Comparison of ENCODE assay signal across 8 cellular contexts in genomic region chr19:45406957-45407375, GRCh38. TPM values are rescaled to one million over a fixed set of nuclear protein-coding genes. Genes with fewer than 3 reads are reported as not detected.
DNase-seq lines count a peak whose midpoint lies in the region; ATAC-seq and TF ChIP-seq lines count a peak whose summit lies in the region.

No MANE protein-coding gene starts in this region.

- peak overlapping the region; percentile 55 to 99 (median 72) for H3K4me3 ChIP-seq in heart right ventricle
- peak overlapping the region; percentile 61 for H3K4me3 ChIP-seq in lower leg skin (ENCODE audit: low read depth, poor library complexity, severe bottlenecking)

- H3K9me3 ChIP-seq in heart right ventricle, result no peaks in the 10 kb centered on the region

- peaks cover 0 to 24% (median 0%) of the 10 kb centered on the region in 9 donors for H3K36me3 ChIP-seq in heart right ventricle

- TF ChIP-seq CTCF in heart right ventricle (IDR thresholded peaks at IDR 0.05) (no peak), lower leg skin (IDR thresholded peaks at IDR 0.05) (no peak), type B pancreatic cell (conservative IDR thresholded peaks at IDR 0.05) (no peak)

- peaks cover 48% of the 10 kb centered on the region for H3K4me1 Mint-ChIP-seq in activated naive CD8-positive, alpha-beta T cell treated with anti-CD3 and anti-CD28 coated beads, Interleukin-2, amount 50 U/mL, for 24 hours
- H3K4me1 Mint-ChIP-seq in type B pancreatic cell (ENCODE audit: unreplicated experiment), result peaks cover 35% of the 10 kb centered on the region

- H3K4me1 ChIP-seq in heart right ventricle, result peaks cover 7 to 54% (median 41%) of the 10 kb centered on the region in 9 donors

- peaks cover 0 to 31% (median 0%) of the 10 kb centered on the region in 7 donors for H3K27me3 ChIP-seq in heart right ventricle

- H3K36me3 Mint-ChIP-seq in activated naive CD8-positive, alpha-beta T cell treated with anti-CD3 and anti-CD28 coated beads, Interleukin-2, amount 50 U/mL, for 24 hours (ENCODE audit: low read depth), result peaks cover 25% of the 10 kb centered on the region
- H3K36me3 Mint-ChIP-seq in type B pancreatic cell, result peaks cover 3% of the 10 kb centered on the region

- peaks cover 29% of the 10 kb centered on the region for H3K27me3 Mint-ChIP-seq in activated naive CD8-positive, alpha-beta T cell treated with anti-CD3 and anti-CD28 coated beads, Interleukin-2, amount 50 U/mL, for 24 hours
- H3K27me3 Mint-ChIP-seq in type B pancreatic cell, result peaks cover 35% of the 10 kb centered on the region

- H3K27ac ChIP-seq in heart right ventricle, result peak overlapping the region in 6 of 10 donors; percentile 91 to 97 (median 95)

- ATAC-seq in heart right ventricle, result no peak
- no peak for ATAC-seq in left cardiac atrium
- no peak for ATAC-seq in activated naive CD8-positive, alpha-beta T cell treated with anti-CD3 and anti-CD28 coated beads, Interleukin-2, amount 50 U/mL, for 24 hours
- no peak for ATAC-seq in HG03196 (IDR thresholded peaks at IDR 0.05; ENCODE audit: unreplicated experiment)

- intact Hi-C loops in heart right ventricle (cut with DNase I), result loop anchor here in 2 of 10 donors (1.0 to 2.0 kb wide), 2 partner anchors 16 kb away; partner anchors contain the start of gene ERCC1 (in 2 of the 2)
- intact Hi-C loops in left cardiac atrium (cut with DNase I), result no loop called here
- intact Hi-C loops in lower leg skin (cut with DNase I; ENCODE audit: low total_unique reads), result no loop called here

- DNase-seq in heart right ventricle, result no peak
- DNase-seq in left cardiac atrium, result no peak
- DNase-seq in activated naive CD8-positive, alpha-beta T cell treated with anti-CD3 and anti-CD28 coated beads, Interleukin-2, amount 50 U/mL, for 24 hours, result no peak
- DNase-seq in lower leg skin (ENCODE audit: low spot score in 2 of 2), result no peak
- DNase-seq in type B pancreatic cell (ENCODE audit: extremely low spot score, unreplicated experiment), result no peak
- no peak for DNase-seq in NCI-H2171 treated with DMSO at 0.1 percent for 48 hours (lab: John Stamatoyannopoulos, UW)
- no peak for DNase-seq in NCI-H2107 (lab: John Stamatoyannopoulos, UW)

- H3K4me3 Mint-ChIP-seq in activated naive CD8-positive, alpha-beta T cell treated with anti-CD3 and anti-CD28 coated beads, Interleukin-2, amount 50 U/mL, for 24 hours, result peak overlapping the region; percentile 98
- H3K4me3 Mint-ChIP-seq in type B pancreatic cell, result peak overlapping the region; percentile 96

- no peaks in the 10 kb centered on the region for H3K9me3 Mint-ChIP-seq in activated naive CD8-positive, alpha-beta T cell treated with anti-CD3 and anti-CD28 coated beads, Interleukin-2, amount 50 U/mL, for 24 hours
- no peaks in the 10 kb centered on the region for H3K9me3 Mint-ChIP-seq in type B pancreatic cell

- no peak for TF ChIP-seq POLR2A in lower leg skin (IDR thresholded peaks at IDR 0.05)

- peak overlapping the region; percentile 91 for H3K27ac Mint-ChIP-seq in activated naive CD8-positive, alpha-beta T cell treated with anti-CD3 and anti-CD28 coated beads, Interleukin-2, amount 50 U/mL, for 24 hours
- H3K27ac Mint-ChIP-seq in type B pancreatic cell, result peak overlapping the region; percentile 98

- 1 to 2% methylated on average over 16 of the region's 16 CpGs for WGBS in heart right ventricle, 2 donors
- WGBS in lower leg skin, 2 donors, result 0 to 1% methylated on average over 14 to 16 of the region's 16 CpGs

RNA-seq across cellular contexts. Expression of gene POLR1G, which starts 0.5 kb away (rescaled TPM):
- total RNA-seq in heart right ventricle (1 to 10 TPM; 4.1 to 9.8 (median 5.6) TPM), left cardiac atrium (1 to 10 TPM; 4.6 to 5.5 TPM), lower leg skin (1 to 10 TPM; 4.0 to 8.1 (median 5.6) TPM), type B pancreatic cell (ENCODE audit: low replicate concordance) (7.2 and 9.5 TPM in 2 replicates)
- 1 to 10 TPM; 5.1 to 8.2 TPM for polyA plus RNA-seq in heart right ventricle

RNA-seq across cellular contexts. Expression of gene PPP1R13L, which starts 2.1 kb away (rescaled TPM):
- total RNA-seq in heart right ventricle (100 to 1,000 TPM; 134 to 204 (median 166) TPM), left cardiac atrium (100 to 1,000 TPM; 123 to 143 TPM), lower leg skin (100 to 1,000 TPM; 257 to 851 (median 501) TPM), type B pancreatic cell (ENCODE audit: low replicate concordance) (38.6 and 110 TPM in 2 replicates)
- polyA plus RNA-seq in heart right ventricle, result 100 to 1,000 TPM in 1 of 2 donors, 10 to 100 TPM in 1; 85.2 to 265 TPM

RNA-seq across cellular contexts. Expression of gene ERCC1, which starts 16.8 kb away (rescaled TPM):
- total RNA-seq in heart right ventricle, result 100 to 1,000 TPM; 113 to 194 (median 136) TPM
- 100 to 1,000 TPM; 147 to 183 TPM for polyA plus RNA-seq in heart right ventricle
- total RNA-seq in left cardiac atrium, result 100 to 1,000 TPM; 105 to 140 TPM
- total RNA-seq in lower leg skin, result 100 to 1,000 TPM in 1 of 4 donors, 10 to 100 TPM in 3; 57.7 to 111 (median 76.5) TPM
- 57.3 and 71.8 TPM in 2 replicates for total RNA-seq in type B pancreatic cell (ENCODE audit: low replicate concordance)

RNA-seq across cellular contexts. Expression of gene ERCC2, which starts 36.6 kb away (rescaled TPM):
- 10 to 100 TPM; 11.4 to 15.2 (median 14.1) TPM for total RNA-seq in heart right ventricle
- 10 to 100 TPM in 1 of 2 donors, 1 to 10 TPM in 1; 6.5 to 11.8 TPM for polyA plus RNA-seq in heart right ventricle
- 10 to 100 TPM; 12.7 to 13.0 TPM for total RNA-seq in left cardiac atrium
- total RNA-seq in lower leg skin, result 10 to 100 TPM in 1 of 4 donors, 1 to 10 TPM in 3; 8.5 to 22.4 (median 9.8) TPM
- total RNA-seq in type B pancreatic cell (ENCODE audit: low replicate concordance), result 26.9 and 55.8 TPM in 2 replicates
